ENCODE assay signal across 8 cellular contexts in genomic region chr14:26735811-26736210, GRCh38.
"Had no signal": no experiment of that assay in that cellular context is flagged by ENCODE, and none has a peak within 500 bp of the region (broad histone marks: within the 10 kb centered on the region; RNA-seq: fewer than 3 reads in every experiment).

No MANE protein-coding gene starts in this region.

- H3K4me3 ChIP-seq: GM12878 had no signal

- ATAC-seq: GM12878 had no signal

- FAIRE-seq: G401.6, GM12878, GM12891, GM12892, GM18507, GM19239 had no signal

- DNase-seq: GDM1, GF-D8 had no signal
